9 cellular contexts compared by ENCODE assay signal in the genomic region with DNA sequence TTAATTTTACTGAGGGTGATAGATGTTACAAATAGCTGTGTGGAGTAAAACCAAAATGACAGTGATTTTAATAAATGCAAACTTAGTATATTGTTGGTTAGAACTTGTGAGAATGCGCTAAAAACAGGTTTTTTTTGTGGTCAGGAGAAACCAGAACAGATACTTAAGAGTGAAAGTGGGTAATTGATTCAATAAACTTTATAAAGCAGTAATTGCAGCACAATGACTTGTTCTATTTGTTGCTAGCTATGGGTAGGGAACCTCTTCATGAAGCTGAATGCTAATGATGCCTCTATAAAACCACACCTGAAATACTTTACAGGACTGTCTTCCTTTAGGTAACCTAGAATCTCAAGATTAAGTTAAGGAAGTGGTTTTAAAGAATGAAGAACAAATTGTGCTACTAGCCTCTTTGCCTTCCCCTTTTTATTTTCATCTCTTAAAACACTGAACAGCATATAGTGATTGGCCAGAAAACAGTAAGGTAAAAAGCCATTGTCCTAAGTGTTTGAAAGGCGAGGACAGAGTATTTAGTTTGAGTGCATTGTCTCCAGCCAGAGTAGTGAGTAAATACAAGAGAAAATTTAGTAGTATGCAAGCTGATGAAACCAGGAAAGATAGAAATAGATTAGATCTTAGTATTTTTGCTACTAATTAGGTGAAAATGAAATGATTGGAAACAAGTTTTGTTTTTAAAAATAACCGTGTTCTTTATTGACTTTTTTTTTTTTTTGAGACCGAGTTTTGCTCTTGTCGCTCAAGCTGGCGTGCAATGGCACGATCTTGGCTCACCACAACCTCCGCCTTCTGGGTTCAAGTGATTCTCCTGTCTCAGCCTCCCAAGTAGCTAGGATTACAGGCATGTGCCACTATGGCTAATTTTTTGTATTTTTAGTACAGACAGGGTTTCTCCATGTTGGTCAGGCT. TPM values are rescaled to one million over a fixed set of nuclear protein-coding genes. Genes with fewer than 3 reads are reported as not detected.
A peak's percentile ranks its signal among the peaks of the same experiment; 100 is the strongest.
DNase-seq lines count a peak whose midpoint lies in the region; ATAC-seq and TF ChIP-seq lines count a peak whose summit lies in the region.
"Had no signal": no experiment of that assay in that cellular context is flagged by ENCODE, and none has a peak within 500 bp of the region (broad histone marks: within the 10 kb centered on the region; RNA-seq: fewer than 3 reads in every experiment).

No MANE protein-coding gene starts in this region.

- H3K27me3 Mint-ChIP-seq in CD4-positive, CD25-positive, alpha-beta regulatory T cell: peaks cover 3% of the 10 kb centered on the region
- H3K27me3 Mint-ChIP-seq in HFFc6 (ENCODE audit: insufficient read depth): peaks cover 3% of the 10 kb centered on the region

- peak; percentile 23 to 35 for ATAC-seq in CD4-positive, CD25-positive, alpha-beta regulatory T cell (ENCODE audit: low read depth in 2 of 2)
- ATAC-seq in HG02885 (IDR thresholded peaks at IDR 0.05; ENCODE audit: poor library complexity, unreplicated experiment) (no peak), GM19023 (IDR thresholded peaks at IDR 0.05; ENCODE audit: unreplicated experiment) (no peak)
- ATAC-seq: pancreas had no signal

- H3K9me3 Mint-ChIP-seq in CD4-positive, CD25-positive, alpha-beta regulatory T cell: no peaks in the 10 kb centered on the region
- H3K9me3 Mint-ChIP-seq in HFFc6: no peaks in the 10 kb centered on the region

- H3K27ac Mint-ChIP-seq in CD4-positive, CD25-positive, alpha-beta regulatory T cell: peak overlapping the region; percentile 40 to 59 (median 58)
- H3K27ac Mint-ChIP-seq in HFFc6: 0 out of 2 replicates have a peak overlapping the region, but pooled peaks have one; percentile 12

- H4K91ac ChIP-seq in mesenchymal stem cell (ENCODE audit: low read length): no peak overlapping the region

- H3K23ac ChIP-seq in mesenchymal stem cell (ENCODE audit: low read length in 2 of 2): no peak overlapping the region

- no peaks in the 10 kb centered on the region for H3K27me3 ChIP-seq in CD4-positive, CD25-positive, alpha-beta regulatory T cell (ENCODE audit: control insufficient read depth, insufficient read depth, low read length)
- no peaks in the 10 kb centered on the region for H3K27me3 ChIP-seq in mesenchymal stem cell (ENCODE audit: control insufficient read depth in 1 of 2, insufficient read depth in 1 of 2, low read length in 2 of 2)
- H3K27me3 ChIP-seq: pancreas had no signal

- peaks cover 9% of the 10 kb centered on the region for H3K36me3 ChIP-seq in CD4-positive, CD25-positive, alpha-beta regulatory T cell (ENCODE audit: control insufficient read depth, insufficient read depth, low read length)
- peaks cover 3 to 47% of the 10 kb centered on the region in 2 experiments for H3K36me3 ChIP-seq in mesenchymal stem cell (ENCODE audit: control insufficient read depth in 1 of 2, insufficient read depth in 2 of 2, low read depth in 1 of 2, low read length in 2 of 2)

- no peak for TF ChIP-seq CTCF in HFFc6 (IDR thresholded peaks at IDR 0.05)

- WGBS in mesenchymal stem cell: 98% methylated on average over 8 of the region's 8 CpGs

- no peak overlapping the region for H2BK5ac ChIP-seq in mesenchymal stem cell (ENCODE audit: low read depth, low read length, poor library complexity, severe bottlenecking)

- H3K9me3 ChIP-seq in CD4-positive, CD25-positive, alpha-beta regulatory T cell (ENCODE audit: control insufficient read depth in 2 of 2, low read length in 2 of 2): no peaks in the 10 kb centered on the region
- H3K9me3 ChIP-seq in mesenchymal stem cell (ENCODE audit: control insufficient read depth, low read length): no peaks in the 10 kb centered on the region
- H3K9me3 ChIP-seq: pancreas had no signal

- no peak overlapping the region for H3K4me2 ChIP-seq in mesenchymal stem cell (ENCODE audit: low read length, poor library complexity, severe bottlenecking)

- peak in 2 of 3 donors; percentile 50 to 53 for DNase-seq in CD4-positive, CD25-positive, alpha-beta regulatory T cell
- DNase-seq in HFFc6 (no peak), SKM-1 treated with dmso at 0.1 percent for 144 hours (lab: John Stamatoyannopoulos, UW; ENCODE audit: unreplicated experiment) (peak; percentile 44), mesenchymal stem cell (no peak), NCI-H2227 treated with DMSO at 0.1 percent for 48 hours (lab: John Stamatoyannopoulos, UW) (no peak), NCI-H2171 treated with DMSO at 0.1 percent for 48 hours (lab: John Stamatoyannopoulos, UW) (no peak)
- DNase-seq: pancreas had no signal

- H3K9ac ChIP-seq in mesenchymal stem cell (ENCODE audit: low read length): peak overlapping the region; percentile 37

- H2AK5ac ChIP-seq in mesenchymal stem cell (ENCODE audit: low read length, severe bottlenecking): no peak overlapping the region

- H4K8ac ChIP-seq in mesenchymal stem cell (ENCODE audit: low read length): no peak overlapping the region

- H3K4me3 Mint-ChIP-seq in CD4-positive, CD25-positive, alpha-beta regulatory T cell: peak overlapping the region; percentile 46 to 78 (median 56)
- H3K4me3 Mint-ChIP-seq in HFFc6: no peak overlapping the region

- H3K4me1 Mint-ChIP-seq in CD4-positive, CD25-positive, alpha-beta regulatory T cell: peaks cover 46 to 84% (median 59%) of the 10 kb centered on the region in 4 donors
- peaks cover 46% of the 10 kb centered on the region for H3K4me1 Mint-ChIP-seq in HFFc6 (ENCODE audit: low read depth)

- H2BK12ac ChIP-seq in mesenchymal stem cell (ENCODE audit: low read length in 2 of 2): no peak overlapping the region

- H2BK120ac ChIP-seq in mesenchymal stem cell (ENCODE audit: low read depth, low read length): no peak overlapping the region

- H3K36me3 Mint-ChIP-seq in CD4-positive, CD25-positive, alpha-beta regulatory T cell: peaks cover 13% of the 10 kb centered on the region
- H3K36me3 Mint-ChIP-seq in HFFc6 (ENCODE audit: low read depth): peaks cover 40% of the 10 kb centered on the region

- H2BK15ac ChIP-seq in mesenchymal stem cell (ENCODE audit: low read depth, poor library complexity, severe bottlenecking): no peak overlapping the region

- H3K27ac ChIP-seq in CD4-positive, CD25-positive, alpha-beta regulatory T cell (ENCODE audit: insufficient read depth, low read length, poor library complexity, severe bottlenecking): peak overlapping the region; percentile 60
- H3K27ac ChIP-seq in mesenchymal stem cell (ENCODE audit: low read length, poor library complexity, severe bottlenecking): no peak overlapping the region
- H3K27ac ChIP-seq: pancreas had no signal

- no peak overlapping the region for H3K14ac ChIP-seq in mesenchymal stem cell (ENCODE audit: low read length in 2 of 2)

- no peak overlapping the region for H2AFZ ChIP-seq in mesenchymal stem cell (ENCODE audit: low read depth, low read length)

- H3K4ac ChIP-seq in mesenchymal stem cell (ENCODE audit: low read depth in 1 of 2, low read length in 2 of 2): no peak overlapping the region

- H3K4me1 ChIP-seq in CD4-positive, CD25-positive, alpha-beta regulatory T cell (ENCODE audit: control insufficient read depth, insufficient read depth, low read length, poor library complexity, severe bottlenecking): peaks cover 71% of the 10 kb centered on the region
- H3K4me1 ChIP-seq in mesenchymal stem cell (ENCODE audit: control insufficient read depth, insufficient read depth, low read depth, low read length): peaks cover 6% of the 10 kb centered on the region

- peak overlapping the region; percentile 45 for H3K4me3 ChIP-seq in CD4-positive, CD25-positive, alpha-beta regulatory T cell (ENCODE audit: low read depth, low read length)
- no peak overlapping the region for H3K4me3 ChIP-seq in mesenchymal stem cell (ENCODE audit: insufficient read depth in 1 of 2, low read depth in 1 of 2, low read length in 2 of 2)
- H3K4me3 ChIP-seq: pancreas had no signal

- H3K79me1 ChIP-seq in mesenchymal stem cell (replicated peaks; ENCODE audit: low read length, poor library complexity, severe bottlenecking): no peaks in the 10 kb centered on the region

- no peak overlapping the region for H3K18ac ChIP-seq in mesenchymal stem cell (ENCODE audit: low read depth in 1 of 2, low read length in 2 of 2)

RNA-seq across cellular contexts. Expression of gene GGNBP2, which starts 6.0 kb away (rescaled TPM):
- 144 TPM for total RNA-seq in CD4-positive, CD25-positive, alpha-beta regulatory T cell
- polyA plus RNA-seq in CD4-positive, CD25-positive, alpha-beta regulatory T cell: 10 to 100 TPM; 45.9 to 60.0 (median 53.0) TPM
- total RNA-seq in HFFc6 (2021; fragmentation: NEBNext Ultra II Directional; extraction: Animal tissue kit (Norgen Biotek cat#: 25700)): 10 to 100 TPM; 53.1 to 62.8 (median 54.2) TPM
- polyA plus RNA-seq in mesenchymal stem cell (2013, experiment 1 of 2): 66.8 TPM
- polyA plus RNA-seq in mesenchymal stem cell (2013, experiment 2 of 2): 68.1 TPM

RNA-seq across cellular contexts. Expression of gene PIGW, which starts 16.0 kb away (rescaled TPM):
- 6.2 TPM for total RNA-seq in CD4-positive, CD25-positive, alpha-beta regulatory T cell
- polyA plus RNA-seq in CD4-positive, CD25-positive, alpha-beta regulatory T cell: 10 to 100 TPM in 1 of 4 donors, 1 to 10 TPM in 3; 4.6 to 10.6 (median 7.3) TPM
- total RNA-seq in HFFc6 (2021; fragmentation: NEBNext Ultra II Directional; extraction: Animal tissue kit (Norgen Biotek cat#: 25700)): 10 to 100 TPM; 12.0 to 15.1 (median 12.5) TPM
- 7.2 TPM for polyA plus RNA-seq in mesenchymal stem cell (2013, experiment 1 of 2)
- polyA plus RNA-seq in mesenchymal stem cell (2013, experiment 2 of 2): 8.0 TPM

RNA-seq across cellular contexts. Expression of gene MYO19, which starts 16.1 kb away (rescaled TPM):
- 86.1 TPM for total RNA-seq in CD4-positive, CD25-positive, alpha-beta regulatory T cell
- 1 to 10 TPM; 4.8 to 8.1 (median 5.9) TPM for polyA plus RNA-seq in CD4-positive, CD25-positive, alpha-beta regulatory T cell
- total RNA-seq in HFFc6 (2021; fragmentation: NEBNext Ultra II Directional; extraction: Animal tissue kit (Norgen Biotek cat#: 25700)): 10 to 100 TPM; 32.4 to 45.9 (median 38.4) TPM
- polyA plus RNA-seq in mesenchymal stem cell (2013, experiment 1 of 2): 18.2 TPM
- 16.6 TPM for polyA plus RNA-seq in mesenchymal stem cell (2013, experiment 2 of 2)

RNA-seq across cellular contexts. Expression of gene DHRS11, which starts 40.9 kb away (rescaled TPM):
- total RNA-seq in CD4-positive, CD25-positive, alpha-beta regulatory T cell: 4.7 TPM
- 1 to 10 TPM; 3.3 to 5.5 (median 4.7) TPM for polyA plus RNA-seq in CD4-positive, CD25-positive, alpha-beta regulatory T cell
- 10 to 100 TPM in 4 of 6 experiments, 1 to 10 TPM in 2; 8.4 to 11.3 (median 10.6) TPM for total RNA-seq in HFFc6 (2021; fragmentation: NEBNext Ultra II Directional; extraction: Animal tissue kit (Norgen Biotek cat#: 25700))
- 2.6 TPM for polyA plus RNA-seq in mesenchymal stem cell (2013, experiment 1 of 2)
- 2.4 TPM for polyA plus RNA-seq in mesenchymal stem cell (2013, experiment 2 of 2)

RNA-seq across cellular contexts. Expression of gene MRM1, which starts 50.6 kb away (rescaled TPM):
- total RNA-seq in CD4-positive, CD25-positive, alpha-beta regulatory T cell: 3.2 TPM
- polyA plus RNA-seq in CD4-positive, CD25-positive, alpha-beta regulatory T cell: 1 to 10 TPM; 5.6 to 8.0 (median 7.4) TPM
- total RNA-seq in HFFc6 (2021; fragmentation: NEBNext Ultra II Directional; extraction: Animal tissue kit (Norgen Biotek cat#: 25700)): 10 to 100 TPM in 1 of 6 experiments, 1 to 10 TPM in 5; 7.3 to 11.4 (median 7.9) TPM
- 1.3 TPM for polyA plus RNA-seq in mesenchymal stem cell (2013, experiment 1 of 2)
- 1.2 TPM for polyA plus RNA-seq in mesenchymal stem cell (2013, experiment 2 of 2)

Comparison
In these comparisons a context has a peak if more than half of its experiments do, and no peak if none do; other contexts are left out.
1. ATAC-seq: peak in CD4-positive, CD25-positive, alpha-beta regulatory T cell (2 of 2); none in HG02885 (single experiment) and GM19023 (single experiment).
2. DNase-seq: peak in CD4-positive, CD25-positive, alpha-beta regulatory T cell (2 of 3) and SKM-1 treated with dmso at 0.1 percent for 144 hours (single experiment); none in HFFc6 (single experiment), mesenchymal stem cell (single experiment), NCI-H2227 treated with DMSO at 0.1 percent for 48 hours (single experiment) and NCI-H2171 treated with DMSO at 0.1 percent for 48 hours (single experiment).